ENCODE assay signal across 8 cellular contexts in genomic region chr17:63622571-63623390, GRCh38. TPM values are rescaled to one million over a fixed set of nuclear protein-coding genes. Genes with fewer than 3 reads are reported as not detected.
DNase-seq lines count a peak whose midpoint lies in the region; ATAC-seq and TF ChIP-seq lines count a peak whose summit lies in the region.

No MANE protein-coding gene starts in this region.

- H3K9me3 Mint-ChIP-seq in activated CD8-positive, alpha-beta T cell treated with anti-CD3 and anti-CD28 coated beads for 36 hours: no peaks in the 10 kb centered on the region

- TF ChIP-seq CTCF in 22Rv1 (IDR thresholded peaks at IDR 0.05): no peak
- no peak for TF ChIP-seq CTCF in activated CD8-positive, alpha-beta T cell treated with anti-CD3 and anti-CD28 coated beads for 36 hours (IDR thresholded peaks at IDR 0.05)

- peaks cover 45% of the 10 kb centered on the region for H3K4me1 Mint-ChIP-seq in activated CD8-positive, alpha-beta T cell treated with anti-CD3 and anti-CD28 coated beads for 36 hours (ENCODE audit: low read depth)

- peak; percentile 25 to 79 for DNase-seq in NCI-H526 (lab: John Stamatoyannopoulos, UW)
- peak; percentile 64 for DNase-seq in activated CD8-positive, alpha-beta T cell treated with anti-CD3 and anti-CD28 coated beads for 36 hours
- peak; percentile 29 for DNase-seq in effector CD8-positive, alpha-beta T cell (lab: John Stamatoyannopoulos, UW)
- DNase-seq in lung microvascular endothelial cell (ENCODE audit: low read depth in 2 of 2): peak; percentile 92
- peak; percentile 30 for DNase-seq in stimulated activated CD8-positive, alpha-beta memory T cell treated with anti-CD3 and anti-CD28 coated beads, Interleukin-12 subunit alpha, Interleukin-12 subunit beta, amount 100 ng/mL, for 24 hours (ENCODE audit: extremely low read depth)

- POLR2A ChIA-PET in activated CD8-positive, alpha-beta T cell treated with anti-CD3 and anti-CD28 coated beads for 36 hours (lab: Charles Lee): interaction anchor here (0.6 to 3.1 kb wide), 10 partner anchors 11 to 187 kb away, joined by 3 to 34 read pairs (median 4); partner anchors contain the start of genes LIMD2 and TACO1

- H3K4me3 Mint-ChIP-seq in activated CD8-positive, alpha-beta T cell treated with anti-CD3 and anti-CD28 coated beads for 36 hours: peak overlapping the region; percentile 99

- no peaks in the 10 kb centered on the region for H3K27me3 Mint-ChIP-seq in activated CD8-positive, alpha-beta T cell treated with anti-CD3 and anti-CD28 coated beads for 36 hours

- ATAC-seq in GM18505 (IDR thresholded peaks at IDR 0.05; ENCODE audit: unreplicated experiment): peak; percentile 27
- ATAC-seq in HG03039 (IDR thresholded peaks at IDR 0.05; ENCODE audit: unreplicated experiment): peak; percentile 25
- peak; percentile 14 for ATAC-seq in activated CD8-positive, alpha-beta T cell treated with anti-CD3 and anti-CD28 coated beads for 36 hours

- CTCF ChIA-PET in activated CD8-positive, alpha-beta T cell treated with anti-CD3 and anti-CD28 coated beads for 36 hours (lab: Charles Lee): interaction anchor here (0.8 to 8.8 kb wide), 13 partner anchors 9 to 226 kb away, joined by 3 to 79 read pairs (median 3); no protein-coding TSS in a partner anchor

- peaks cover 2% of the 10 kb centered on the region for H3K36me3 Mint-ChIP-seq in activated CD8-positive, alpha-beta T cell treated with anti-CD3 and anti-CD28 coated beads for 36 hours (ENCODE audit: low read depth)

- peak overlapping the region; percentile 80 for H3K27ac ChIP-seq in 22Rv1

- TF ChIP-seq POLR2A in GM18505 (IDR thresholded peaks at IDR 0.05; ENCODE audit: borderline replicate concordance, extremely low read depth, insufficient read depth, insufficient read length): no peak

- H3K27ac Mint-ChIP-seq in activated CD8-positive, alpha-beta T cell treated with anti-CD3 and anti-CD28 coated beads for 36 hours: peak overlapping the region; percentile 95

- intact Hi-C loops in activated CD8-positive, alpha-beta T cell treated with anti-CD3 and anti-CD28 coated beads for 36 hours (cut with micrococcal nuclease): loop anchor here (5.0 kb wide), 1 partner anchor 75 kb away; no protein-coding TSS in a partner anchor

RNA-seq across cellular contexts. Expression of gene MAP3K3, which starts 0.6 kb away (rescaled TPM):
- total RNA-seq in activated CD8-positive, alpha-beta T cell treated with anti-CD3 and anti-CD28 coated beads for 36 hours: 10 to 100 TPM; 20.6 to 22.5 TPM
- 74.8 and 108 TPM in 2 replicates for total RNA-seq in lung microvascular endothelial cell

RNA-seq across cellular contexts. Expression of gene TACO1, which starts 22.1 kb away (rescaled TPM):
- 10 to 100 TPM; 27.0 to 30.4 TPM for total RNA-seq in activated CD8-positive, alpha-beta T cell treated with anti-CD3 and anti-CD28 coated beads for 36 hours
- 13.3 and 14.6 TPM in 2 replicates for total RNA-seq in lung microvascular endothelial cell

Comparison
In these comparisons a context has a peak if more than half of its experiments do, and no peak if none do; other contexts are left out.
1. Peak in every context shown above with its lines: DNase-seq, ATAC-seq and H3K27ac ChIP-seq.
2. DNase-seq: peak in every context shown above with its lines; median percentile 92 in lung microvascular endothelial cell; 64 in activated CD8-positive, alpha-beta T cell treated with anti-CD3 and anti-CD28 coated beads for 36 hours; 52 in NCI-H526; 30 in stimulated activated CD8-positive, alpha-beta memory T cell treated with anti-CD3 and anti-CD28 coated beads, Interleukin-12 subunit alpha, Interleukin-12 subunit beta, amount 100 ng/mL, for 24 hours; 29 in effector CD8-positive, alpha-beta T cell.